10 cellular contexts compared by ENCODE assay signal in genomic region chr19:1093811-1094553, GRCh38. TPM values are rescaled to one million over a fixed set of nuclear protein-coding genes. Genes with fewer than 3 reads are reported as not detected.
DNase-seq lines count a peak whose midpoint lies in the region; ATAC-seq and TF ChIP-seq lines count a peak whose summit lies in the region.
"Had no signal": no experiment of that assay in that cellular context is flagged by ENCODE, and none has a peak within 500 bp of the region (broad histone marks: within the 10 kb centered on the region; RNA-seq: fewer than 3 reads in every experiment).

No MANE protein-coding gene starts in this region.

- peaks cover 0 to 37% of the 10 kb centered on the region in 2 donors for H3K36me3 ChIP-seq in lung (ENCODE audit: control insufficient read depth in 2 of 2, insufficient read depth in 2 of 2, low read length in 2 of 2)
- H3K36me3 ChIP-seq in upper lobe of left lung = peaks cover 14 to 48% (median 31%) of the 10 kb centered on the region in 4 donors

- peak overlapping the region; percentile 85 for H3K27ac Mint-ChIP-seq in activated naive CD4-positive, alpha-beta T cell treated with anti-CD3 and anti-CD28 coated beads, Interleukin-2, amount 10 ng/mL, durations not matched to agents 7 days and 5 days
- H3K27ac Mint-ChIP-seq in brain = peak overlapping the region; percentile 49 to 85 (median 80)

- H3K4me1 Mint-ChIP-seq in activated naive CD4-positive, alpha-beta T cell treated with anti-CD3 and anti-CD28 coated beads, Interleukin-2, amount 10 ng/mL, durations not matched to agents 7 days and 5 days = peaks cover 58% of the 10 kb centered on the region
- H3K4me1 Mint-ChIP-seq in brain = peaks cover 28% of the 10 kb centered on the region

- no peak for TF ChIP-seq POLR2A in upper lobe of left lung (IDR thresholded peaks at IDR 0.05)

- peak overlapping the region; percentile 87 for H3K4me3 ChIP-seq in lung
- peak overlapping the region; percentile 75 to 100 (median 87) for H3K4me3 ChIP-seq in upper lobe of left lung

- H3K9me3 ChIP-seq in lung (ENCODE audit: control insufficient read depth in 2 of 2, insufficient read depth in 1 of 2, low read length in 1 of 2) = no peaks in the 10 kb centered on the region
- H3K9me3 ChIP-seq in upper lobe of left lung = no peaks in the 10 kb centered on the region

- H3K9me3 Mint-ChIP-seq in activated naive CD4-positive, alpha-beta T cell treated with anti-CD3 and anti-CD28 coated beads, Interleukin-2, amount 10 ng/mL, durations not matched to agents 7 days and 5 days = peaks cover 4% of the 10 kb centered on the region
- peaks cover 0 to 10% (median 0%) of the 10 kb centered on the region in 5 experiments for H3K9me3 Mint-ChIP-seq in brain

- no peaks in the 10 kb centered on the region for H3K27me3 ChIP-seq in lung (ENCODE audit: control insufficient read depth, insufficient read depth)
- H3K27me3 ChIP-seq in upper lobe of left lung = no peaks in the 10 kb centered on the region

- ATAC-seq in lung (ENCODE audit: insufficient read depth, low FRiP score) (no peak), upper lobe of left lung (ENCODE audit: low FRiP score in 2 of 2) (no peak), HG03432 (IDR thresholded peaks at IDR 0.05; ENCODE audit: unreplicated experiment) (no peak)

- TF ChIP-seq EP300 in upper lobe of left lung (IDR thresholded peaks at IDR 0.05) = no peak

- H3K27ac ChIP-seq in lung (ENCODE audit: low read depth in 1 of 2, low read length in 1 of 2) = no peak overlapping the region
- peak overlapping the region in 2 of 4 donors; percentile 83 to 91 for H3K27ac ChIP-seq in upper lobe of left lung

- peak overlapping the region; percentile 94 for H3K4me3 Mint-ChIP-seq in activated naive CD4-positive, alpha-beta T cell treated with anti-CD3 and anti-CD28 coated beads, Interleukin-2, amount 10 ng/mL, durations not matched to agents 7 days and 5 days
- peak overlapping the region; percentile 87 to 96 (median 90) for H3K4me3 Mint-ChIP-seq in brain

- CTCF ChIA-PET in activated naive CD4-positive, alpha-beta T cell treated with anti-CD3 and anti-CD28 coated beads, Interleukin-2, amount 10 ng/mL, durations not matched to agents 7 days and 5 days (lab: Charles Lee) = interaction anchor here (0.6 to 1.3 kb wide), 2 partner anchors 10 to 99 kb away, joined by 3 read pairs; no protein-coding TSS in a partner anchor

- no peaks in the 10 kb centered on the region for H3K27me3 Mint-ChIP-seq in activated naive CD4-positive, alpha-beta T cell treated with anti-CD3 and anti-CD28 coated beads, Interleukin-2, amount 10 ng/mL, durations not matched to agents 7 days and 5 days
- peaks cover 6% of the 10 kb centered on the region for H3K27me3 Mint-ChIP-seq in brain

- no peak for DNase-seq in activated naive CD4-positive, alpha-beta T cell treated with anti-CD3 and anti-CD28 coated beads, Interleukin-2, amount 10 ng/mL, durations not matched to agents 7 days and 5 days
- DNase-seq in activated naive CD4-positive, alpha-beta T cell treated with Interleukin-2 at 50 U/mL for 16 hours = no peak
- no peak for DNase-seq in lung (ENCODE audit: low spot score)
- peak in 1 of 2 donors; percentile 81 for DNase-seq in upper lobe of left lung
- no peak for DNase-seq in NCI-H774 (lab: John Stamatoyannopoulos, UW)
- DNase-seq in NCI-H526 (lab: John Stamatoyannopoulos, UW) = no peak
- DNase-seq: GDM1, NCI-H1048 had no signal

- TF ChIP-seq CTCF in brain (conservative IDR thresholded peaks at IDR 0.05) (no peak), lung (IDR thresholded peaks at IDR 0.05; ENCODE audit: control extremely low read depth, extremely low read depth) (no peak), upper lobe of left lung (IDR thresholded peaks at IDR 0.05) (no peak)

- H3K4me1 ChIP-seq in lung (ENCODE audit: control insufficient read depth in 2 of 2, insufficient read depth in 2 of 2, low read length in 2 of 2) (peaks cover 4 to 10% of the 10 kb centered on the region in 2 donors), upper lobe of left lung (peaks cover 35 to 47% (median 43%) of the 10 kb centered on the region in 4 donors)

- WGBS in lung, 2 donors = 62 to 75% methylated on average over 32 of the region's 32 CpGs
- WGBS in upper lobe of left lung, 2 donors = 49 to 71% methylated on average over 18 to 31 of the region's 32 CpGs

- peaks cover 9% of the 10 kb centered on the region for H3K36me3 Mint-ChIP-seq in activated naive CD4-positive, alpha-beta T cell treated with anti-CD3 and anti-CD28 coated beads, Interleukin-2, amount 10 ng/mL, durations not matched to agents 7 days and 5 days
- peaks cover 8% of the 10 kb centered on the region for H3K36me3 Mint-ChIP-seq in brain

RNA-seq across cellular contexts. Expression of gene POLR2E, which starts 1.2 kb away (rescaled TPM):
- polyA plus RNA-seq in brain (ENCODE audit: insufficient read depth, low read depth, low replicate concordance) = 401 TPM
- total RNA-seq in lung = 100 to 1,000 TPM in 1 of 2 donors, 10 to 100 TPM in 1; 78.4 to 188 TPM
- polyA plus RNA-seq in lung = 100 to 1,000 TPM; 120 to 196 TPM
- total RNA-seq in upper lobe of left lung = 100 to 1,000 TPM in 4 of 6 donors, 10 to 100 TPM in 2; 50.0 to 176 (median 103) TPM

RNA-seq across cellular contexts. Expression of gene GPX4, which starts 9.8 kb away (rescaled TPM):
- 1,257 TPM for polyA plus RNA-seq in brain (ENCODE audit: insufficient read depth, low read depth, low replicate concordance)
- total RNA-seq in lung = 100 to 1,000 TPM in 1 of 2 donors, 10 to 100 TPM in 1; 91.6 to 365 TPM
- polyA plus RNA-seq in lung = 1,000 to 10,000 TPM in 1 of 2 donors, 100 to 1,000 TPM in 1; 566 to 1,031 TPM
- 100 to 1,000 TPM; 370 to 717 (median 484) TPM for total RNA-seq in upper lobe of left lung

RNA-seq across cellular contexts. Expression of gene ARHGAP45, which starts 27.0 kb away (rescaled TPM):
- polyA plus RNA-seq in brain (ENCODE audit: insufficient read depth, low read depth, low replicate concordance) (3.8 TPM), lung (100 to 1,000 TPM in 1 of 2 donors, 10 to 100 TPM in 1; 75.4 to 117 TPM)
- total RNA-seq in lung (10 to 100 TPM; 23.8 to 86.4 TPM), upper lobe of left lung (100 to 1,000 TPM in 4 of 6 donors, 10 to 100 TPM in 2; 91.6 to 332 (median 123) TPM)

RNA-seq across cellular contexts. Expression of gene ABCA7, which starts 54.1 kb away (rescaled TPM):
- polyA plus RNA-seq in brain (ENCODE audit: insufficient read depth, low read depth, low replicate concordance) = 4.7 TPM
- 10 to 100 TPM; 20.1 to 50.0 TPM for total RNA-seq in lung
- 10 to 100 TPM; 33.5 to 54.4 TPM for polyA plus RNA-seq in lung
- total RNA-seq in upper lobe of left lung = 100 to 1,000 TPM in 2 of 6 donors, 10 to 100 TPM in 4; 34.1 to 224 (median 58.2) TPM
